Comparison of ENCODE assay signal across 9 cellular contexts in the genomic region with DNA sequence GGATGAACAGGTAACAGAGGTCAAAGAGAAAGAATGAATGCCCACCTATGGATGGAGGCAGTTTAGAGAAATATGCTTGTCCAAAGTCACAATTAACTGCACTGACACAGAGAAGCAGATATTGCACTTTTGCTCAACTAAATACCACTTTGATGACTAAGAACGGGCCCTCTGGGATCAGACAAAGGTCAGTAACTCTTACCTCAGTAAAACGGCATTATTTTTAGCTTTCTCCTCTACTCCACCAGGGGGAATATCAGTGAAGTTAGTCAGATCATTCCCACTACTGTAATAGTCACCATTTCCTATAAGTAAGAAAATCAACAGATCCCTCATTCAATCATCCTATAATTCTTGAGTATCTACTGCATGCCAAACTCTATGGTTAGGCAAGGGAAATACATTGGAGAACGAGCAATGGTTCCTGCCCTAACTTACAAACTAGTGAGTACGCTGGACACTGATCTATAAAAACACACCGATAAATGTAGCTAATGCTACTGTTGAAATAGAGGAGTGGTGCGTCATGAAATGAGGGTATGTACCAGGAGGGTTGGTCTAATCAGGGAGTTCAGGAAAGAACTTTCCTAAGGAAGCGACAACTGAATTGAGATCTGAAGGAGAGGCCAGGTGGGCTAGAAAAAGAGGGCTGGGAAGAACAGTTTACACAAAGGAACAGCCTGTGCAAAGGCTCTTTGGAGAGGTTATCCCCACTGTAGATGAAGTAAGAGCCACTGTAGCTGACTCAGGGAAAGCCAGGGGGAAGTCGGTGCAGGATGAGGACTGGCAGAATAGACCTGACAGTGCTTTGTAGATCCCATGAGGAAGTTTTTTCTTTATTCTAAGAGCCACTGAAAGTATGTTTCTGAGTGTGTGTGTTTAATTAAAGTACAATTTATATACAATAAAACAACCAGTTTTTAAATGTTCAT. TPM values are rescaled to one million over a fixed set of nuclear protein-coding genes. Genes with fewer than 3 reads are reported as not detected.
DNase-seq lines count a peak whose midpoint lies in the region; ATAC-seq and TF ChIP-seq lines count a peak whose summit lies in the region.
"Had no signal": no experiment of that assay in that cellular context is flagged by ENCODE, and none has a peak within 500 bp of the region (broad histone marks: within the 10 kb centered on the region; RNA-seq: fewer than 3 reads in every experiment).

No MANE protein-coding gene starts in this region.

- no peak overlapping the region for H3K4me3 ChIP-seq in GM12865 (ENCODE audit: low read depth, low read length)
- H3K4me3 ChIP-seq in SK-N-SH (ENCODE audit: low read depth in 2 of 2, low read length in 1 of 2): no peak overlapping the region; a peak in 1 of 4 replicates

- H3K4me1 Mint-ChIP-seq in activated CD4-positive, alpha-beta T cell treated with anti-CD3 and anti-CD28 coated beads, Interleukin-2, amount 10 ng/mL, durations not matched to agents 7 days and 5 days: no peaks in the 10 kb centered on the region

- H3F3A ChIP-seq in SK-N-SH (replicated peaks; ENCODE audit: insufficient read depth): peaks cover 27% of the 10 kb centered on the region

- no peaks in the 10 kb centered on the region for H3K9me3 ChIP-seq in SK-N-SH

- no peak for TF ChIP-seq CTCF in GM12865 (IDR thresholded peaks at IDR 0.05; ENCODE audit: insufficient read depth, low read depth, low read length, missing control alignments)
- TF ChIP-seq CTCF in SK-N-SH (IDR thresholded peaks at IDR 0.05): peak; percentile 58

- H3K4me2 ChIP-seq in SK-N-SH: peak overlapping the region; percentile 9

- H3K27me3 ChIP-seq in SK-N-SH (ENCODE audit: insufficient read depth): no peaks in the 10 kb centered on the region

- POLR2A ChIA-PET in SK-N-SH (lab: Yijun Ruan, JAX): no interaction called here
- POLR2A ChIA-PET in activated CD4-positive, alpha-beta T cell treated with anti-CD3 and anti-CD28 coated beads, Interleukin-2, amount 10 ng/mL, durations not matched to agents 7 days and 5 days (lab: Charles Lee): no interaction called here

- no peak for TF ChIP-seq RAD21 in SK-N-SH (IDR thresholded peaks at IDR 0.05; ENCODE audit: low read length)

- peaks cover 5% of the 10 kb centered on the region for H3K9me3 Mint-ChIP-seq in activated CD4-positive, alpha-beta T cell treated with anti-CD3 and anti-CD28 coated beads, Interleukin-2, amount 10 ng/mL, durations not matched to agents 7 days and 5 days

- peak overlapping the region; percentile 25; the same call in 1 of the 2 replicates for H3K9ac ChIP-seq in SK-N-SH

- CTCF ChIA-PET in SK-N-SH (lab: Yijun Ruan, JAX): interaction anchor here (1.4 kb wide), 1 partner anchor 18 kb away, joined by 4 read pairs; no protein-coding TSS in a partner anchor
- CTCF ChIA-PET in activated CD4-positive, alpha-beta T cell treated with anti-CD3 and anti-CD28 coated beads, Interleukin-2, amount 10 ng/mL, durations not matched to agents 7 days and 5 days (lab: Charles Lee): interaction anchor here (0.6 to 1.4 kb wide), 3 partner anchors 8 to 29 kb away, joined by 3 to 4 read pairs (median 3); partner anchors contain the start of gene ECI2

- no peak overlapping the region for H2AFZ ChIP-seq in SK-N-SH (ENCODE audit: low read depth)

- H3K4me1 ChIP-seq in SK-N-SH (ENCODE audit: control insufficient read depth in 1 of 2, insufficient read depth in 2 of 2, low read depth in 1 of 2, low read length in 1 of 2): peaks cover 0 to 26% of the 10 kb centered on the region in 2 experiments; a peak in 1 of 4 replicates

- H3K4me3 Mint-ChIP-seq in activated CD4-positive, alpha-beta T cell treated with anti-CD3 and anti-CD28 coated beads, Interleukin-2, amount 10 ng/mL, durations not matched to agents 7 days and 5 days: no peak overlapping the region

- peak overlapping the region in 1 of 2 experiments; percentile 74; a peak in 2 of 4 replicates for H3K27ac ChIP-seq in SK-N-SH (ENCODE audit: low read depth in 2 of 2, low read length in 1 of 2)

- H4K20me1 ChIP-seq in SK-N-SH (ENCODE audit: insufficient read depth): no peaks in the 10 kb centered on the region

- TF ChIP-seq EP300 in SK-N-SH (IDR thresholded peaks at IDR 0.05; ENCODE audit: borderline replicate concordance in 1 of 2, low read depth in 1 of 2, low read length in 1 of 2): no peak

- no peak overlapping the region for H3K27ac Mint-ChIP-seq in activated CD4-positive, alpha-beta T cell treated with anti-CD3 and anti-CD28 coated beads, Interleukin-2, amount 10 ng/mL, durations not matched to agents 7 days and 5 days

- WGBS in SK-N-SH (ENCODE audit: low lambda C conversion rate): 65% methylated on average over 8 of the region's 8 CpGs

- H3K27me3 Mint-ChIP-seq in activated CD4-positive, alpha-beta T cell treated with anti-CD3 and anti-CD28 coated beads, Interleukin-2, amount 10 ng/mL, durations not matched to agents 7 days and 5 days: no peaks in the 10 kb centered on the region

- no peak for ATAC-seq in GM18505 (IDR thresholded peaks at IDR 0.05; ENCODE audit: unreplicated experiment)
- no peak for ATAC-seq in GM19397 (IDR thresholded peaks at IDR 0.05; ENCODE audit: unreplicated experiment)

- H3K79me2 ChIP-seq in SK-N-SH (ENCODE audit: insufficient read depth): peaks cover 18% of the 10 kb centered on the region; the same call in 1 of the 2 replicates

- no peak for TF ChIP-seq POLR2A in GM18505 (IDR thresholded peaks at IDR 0.05; ENCODE audit: borderline replicate concordance, extremely low read depth, insufficient read depth, insufficient read length)

- peaks cover 63 to 79% of the 10 kb centered on the region in 2 experiments for H3K36me3 ChIP-seq in SK-N-SH (replicated peaks in 1 of 2; ENCODE audit: control insufficient read depth in 1 of 2, insufficient read depth in 2 of 2, low read length in 1 of 2)

- DNase-seq in GM12865 (ENCODE audit: low read depth) (peak; percentile 3), SK-N-SH (no peak), fibroblast of the conjunctiva (ENCODE audit: low read depth) (peak; percentile 63), renal cortical epithelial cell (ENCODE audit: low read depth) (peak; percentile 93), putamen (ENCODE audit: low spot score) (no peak)
- DNase-seq in activated CD4-positive, alpha-beta T cell treated with anti-CD3 and anti-CD28 coated beads, Interleukin-2, amount 10 ng/mL, durations not matched to agents 7 days and 5 days: no peak
- DNase-seq: activated T-cell treated with anti-CD3 and anti-CD28 coated beads for 4 hours had no signal

- H3K36me3 Mint-ChIP-seq in activated CD4-positive, alpha-beta T cell treated with anti-CD3 and anti-CD28 coated beads, Interleukin-2, amount 10 ng/mL, durations not matched to agents 7 days and 5 days (ENCODE audit: low read depth): peaks cover 59% of the 10 kb centered on the region

- no peaks in the 10 kb centered on the region for H3K9me2 ChIP-seq in SK-N-SH

TF ChIP-seq in SK-N-SH, 30 proteins besides CTCF, POLR2A, EP300 and RAD21 (continues in another document):
- TF ChIP-seq JUND (IDR thresholded peaks at IDR 0.05) (peak; percentile 63; the same call in 1 of the 2 replicates), EZH2phosphoT487 (IDR thresholded peaks at IDR 0.05; ENCODE audit: borderline replicate concordance, low read depth) (no peak), RXRA (IDR thresholded peaks at IDR 0.05; ENCODE audit: borderline replicate concordance, low read depth) (peak; percentile 98), MEF2A (IDR thresholded peaks at IDR 0.05; ENCODE audit: borderline replicate concordance, low read depth) (peak; percentile 63; the same call in 1 of the 2 replicates), TCF12 (IDR thresholded peaks at IDR 0.05) (peak; percentile 31; the same call in 1 of the 2 replicates), FOSL2 (IDR thresholded peaks at IDR 0.05; ENCODE audit: borderline replicate concordance, low read depth) (peak; percentile 68), SMC3 (IDR thresholded peaks at IDR 0.05; ENCODE audit: low read depth, low read length) (peak; percentile 28; the same call in 1 of the 2 replicates)
- TF ChIP-seq, protein P1, sequence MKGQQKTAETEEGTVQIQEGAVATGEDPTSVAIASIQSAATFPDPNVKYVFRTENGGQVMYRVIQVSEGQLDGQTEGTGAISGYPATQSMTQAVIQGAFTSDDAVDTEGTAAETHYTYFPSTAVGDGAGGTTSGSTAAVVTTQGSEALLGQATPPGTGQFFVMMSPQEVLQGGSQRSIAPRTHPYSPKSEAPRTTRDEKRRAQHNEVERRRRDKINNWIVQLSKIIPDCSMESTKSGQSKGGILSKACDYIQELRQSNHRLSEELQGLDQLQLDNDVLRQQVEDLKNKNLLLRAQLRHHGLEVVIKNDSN (IDR thresholded peaks at IDR 0.05; ENCODE audit: borderline replicate concordance, low read depth): no peak
- TF ChIP-seq, protein P2, sequence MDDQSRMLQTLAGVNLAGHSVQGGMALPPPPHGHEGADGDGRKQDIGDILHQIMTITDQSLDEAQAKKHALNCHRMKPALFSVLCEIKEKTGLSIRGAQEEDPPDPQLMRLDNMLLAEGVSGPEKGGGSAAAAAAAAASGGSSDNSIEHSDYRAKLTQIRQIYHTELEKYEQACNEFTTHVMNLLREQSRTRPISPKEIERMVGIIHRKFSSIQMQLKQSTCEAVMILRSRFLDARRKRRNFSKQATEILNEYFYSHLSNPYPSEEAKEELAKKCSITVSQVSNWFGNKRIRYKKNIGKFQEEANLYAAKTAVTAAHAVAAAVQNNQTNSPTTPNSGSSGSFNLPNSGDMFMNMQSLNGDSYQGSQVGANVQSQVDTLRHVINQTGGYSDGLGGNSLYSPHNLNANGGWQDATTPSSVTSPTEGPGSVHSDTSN (IDR thresholded peaks at IDR 0.05): peak; percentile 41; the same call in 1 of the 2 replicates

RNA-seq across cellular contexts. Expression of gene ECI2, which starts 9.2 kb away (rescaled TPM):
- 43.7 and 45.1 TPM in 2 replicates for polyA plus RNA-seq in SK-N-SH (2012; rRNA removed)
- polyA plus RNA-seq in SK-N-SH (2012; cell fraction: cytosol; rRNA removed): 57.3 and 61.1 TPM in 2 replicates
- polyA plus RNA-seq in SK-N-SH (2012; cell fraction: nucleus; rRNA removed): 32.2 and 45.5 TPM in 2 replicates
- total RNA-seq in renal cortical epithelial cell: 94.5 and 126 TPM in 2 replicates
- 10 to 100 TPM; 25.8 to 26.3 TPM for total RNA-seq in activated CD4-positive, alpha-beta T cell treated with anti-CD3 and anti-CD28 coated beads, Interleukin-2, amount 10 ng/mL, durations not matched to agents 7 days and 5 days

RNA-seq across cellular contexts. Expression of gene FAM217A, which starts 47.3 kb away (rescaled TPM):
- not detected in 2 replicates for polyA plus RNA-seq in SK-N-SH (2012; rRNA removed)
- polyA plus RNA-seq in SK-N-SH (2012; cell fraction: cytosol; rRNA removed): not detected in 2 replicates
- polyA plus RNA-seq in SK-N-SH (2012; cell fraction: nucleus; rRNA removed): not detected in 2 replicates
- not detected in 2 replicates for total RNA-seq in renal cortical epithelial cell
- not detected for total RNA-seq in activated CD4-positive, alpha-beta T cell treated with anti-CD3 and anti-CD28 coated beads, Interleukin-2, amount 10 ng/mL, durations not matched to agents 7 days and 5 days

Comparison
In these comparisons a context has a peak if more than half of its experiments do, and no peak if none do; other contexts are left out.
1. DNase-seq: peak in GM12865 (single experiment), fibroblast of the conjunctiva (single experiment) and renal cortical epithelial cell (single experiment); none in SK-N-SH (single experiment), putamen (single experiment) and activated CD4-positive, alpha-beta T cell treated with anti-CD3 and anti-CD28 coated beads, Interleukin-2, amount 10 ng/mL, durations not matched to agents 7 days and 5 days (single experiment).